In genomic region chr15:62758952-62759349, GRCh38 we compare ENCODE assay signal across 19 cellular contexts.
DNase-seq lines count a peak whose midpoint lies in the region; ATAC-seq, FAIRE-seq and TF ChIP-seq lines count a peak whose summit lies in the region.
"Had no signal": no experiment of that assay in that cellular context is flagged by ENCODE, and none has a peak within 500 bp of the region (broad histone marks: within the 10 kb centered on the region; RNA-seq: fewer than 3 reads in every experiment).

No MANE protein-coding gene starts in this region.

- TF ChIP-seq CTCF in A549 (IDR thresholded peaks at IDR 0.05), result no peak
- no peak for TF ChIP-seq CTCF in ascending aorta (IDR thresholded peaks at IDR 0.05)
- no peak for TF ChIP-seq CTCF in heart left ventricle (IDR thresholded peaks at IDR 0.05)
- TF ChIP-seq CTCF in gastrocnemius medialis (IDR thresholded peaks at IDR 0.05 in 4 of 5, conservative IDR thresholded peaks at IDR 0.05 in 1 of 5), result no peak

- H3K9me3 ChIP-seq in A549 (no peaks in the 10 kb centered on the region), ascending aorta (no peaks in the 10 kb centered on the region), heart left ventricle (no peaks in the 10 kb centered on the region), gastrocnemius medialis (no peaks in the 10 kb centered on the region)
- H3K9me3 ChIP-seq: mucosa of descending colon, prostate gland had no signal

- no peak for TF ChIP-seq RAD21 in A549 (conservative IDR thresholded peaks at IDR 0.05 in 1 of 2, IDR thresholded peaks at IDR 0.05 in 1 of 2)

- peaks cover 32% of the 10 kb centered on the region for H3K4me1 ChIP-seq in A549
- peaks cover 8 to 23% of the 10 kb centered on the region in 2 donors for H3K4me1 ChIP-seq in ascending aorta
- H3K4me1 ChIP-seq in heart left ventricle, result peaks cover 0 to 20% (median 14%) of the 10 kb centered on the region in 12 donors
- H3K4me1 ChIP-seq in gastrocnemius medialis, result no peaks in the 10 kb centered on the region
- H3K4me1 ChIP-seq: prostate gland had no signal

- peak overlapping the region; percentile 63; the same call in 1 of the 3 replicates for H3K4me2 ChIP-seq in A549

- CTCF ChIA-PET in A549 (lab: Yijun Ruan, JAX), result interaction anchor here (1.0 to 12.3 kb wide), 7 partner anchors 12 to 350 kb away, joined by 3 to 151 read pairs (median 3); no protein-coding TSS in a partner anchor

- POLR2A ChIA-PET in A549 (lab: Yijun Ruan, JAX), result no interaction called here

- no peak overlapping the region for H3K4me3 ChIP-seq in A549
- peak overlapping the region in 1 of 2 donors; percentile 29 for H3K4me3 ChIP-seq in ascending aorta
- H3K4me3 ChIP-seq in heart left ventricle, result peak overlapping the region in 1 of 12 donors; percentile 11
- H3K4me3 ChIP-seq in gastrocnemius medialis, result no peak overlapping the region
- H3K4me3 ChIP-seq: mucosa of descending colon, prostate gland had no signal

- TF ChIP-seq POLR2A in A549 (IDR thresholded peaks at IDR 0.05; ENCODE audit: low read length) (no peak), heart left ventricle (IDR thresholded peaks at IDR 0.05) (no peak), gastrocnemius medialis (IDR thresholded peaks at IDR 0.05) (no peak)

- peak overlapping the region in 1 of 2 experiments; percentile 57; a peak in 4 of 6 replicates for H3K27ac ChIP-seq in A549
- peak overlapping the region; percentile 74 to 78 for H3K27ac ChIP-seq in ascending aorta
- peak overlapping the region in 11 of 12 donors; percentile 0 to 64 (median 44) for H3K27ac ChIP-seq in heart left ventricle
- peak overlapping the region in 3 of 4 donors; percentile 42 to 66 (median 45) for H3K27ac ChIP-seq in gastrocnemius medialis

- DNase-seq in A549 (ENCODE audit: low read depth in 1 of 2, low spot score in 1 of 2) (no peak), ascending aorta (ENCODE audit: low spot score in 2 of 2) (no peak), heart left ventricle (no peak), gastrocnemius medialis (no peak), D341Med (ENCODE audit: low spot score) (no peak), SHP77 treated with DMSO at 0.1 percent for 48 hours (lab: John Stamatoyannopoulos, UW) (no peak)
- DNase-seq: activated T-cell treated with anti-CD3 and anti-CD28 coated beads, Interleukin-2, amount 50 U/mL, for 24 hours; foreskin melanocyte; GF-D8; KG1; NCI-H1417 treated with DMSO at 0.1 percent for 48 hours; NCI-H524 treated with DMSO at 0.1 percent for 48 hours; stimulated activated CD4-positive, alpha-beta T cell treated with anti-CD3 and anti-CD28 coated beads, Interleukin-1b, Interleukin-23, amount 100 ng/mL, for 48 hours had no signal

- peaks cover 31 to 37% of the 10 kb centered on the region in 2 donors for H3K36me3 ChIP-seq in ascending aorta
- peaks cover 0 to 63% (median 47%) of the 10 kb centered on the region in 9 donors for H3K36me3 ChIP-seq in heart left ventricle
- H3K36me3 ChIP-seq in gastrocnemius medialis, result peaks cover 0 to 15% of the 10 kb centered on the region in 2 donors

- no peak for TF ChIP-seq EP300 in A549 (IDR thresholded peaks at IDR 0.05)

- intact Hi-C loops in ascending aorta (cut with DNase I) (loop anchor here (2.0 kb wide), 1 partner anchor 16 kb away; no protein-coding TSS in a partner anchor), heart left ventricle (cut with DNase I) (no loop called here), gastrocnemius medialis (cut with DNase I; ENCODE audit: low total_unique reads) (no loop called here)

- FAIRE-seq in A549 (lab: Jason Lieb, UNC), result no peak
- FAIRE-seq: A204.1, GM19239 had no signal

- ATAC-seq in A549 (no peak), heart left ventricle (peak in 2 of 4 donors; percentile 11 to 42), gastrocnemius medialis (no peak), GM19395 (IDR thresholded peaks at IDR 0.05; ENCODE audit: unreplicated experiment) (no peak), HG03378 (IDR thresholded peaks at IDR 0.05; ENCODE audit: unreplicated experiment) (no peak)

- 94% methylated on average over 4 of the region's 4 CpGs for WGBS in A549 (ENCODE audit: missing lambda C conversion rate)
- 81 to 87% (median 83%) methylated on average over 4 of the region's 4 CpGs for WGBS in heart left ventricle, 4 donors

- in situ Hi-C loops in gastrocnemius medialis (cut with MboI; ENCODE audit: low sequenced_read_pairs in 4 of 4), result no loop called here

- H3K27me3 ChIP-seq in ascending aorta, result no peaks in the 10 kb centered on the region
- no peaks in the 10 kb centered on the region for H3K27me3 ChIP-seq in heart left ventricle
- no peaks in the 10 kb centered on the region for H3K27me3 ChIP-seq in gastrocnemius medialis

TF ChIP-seq in A549, 52 proteins besides CTCF, POLR2A, EP300 and RAD21:
- no peak for TF ChIP-seq HOXB5 (CRISPR knock-in tag; IDR thresholded peaks at IDR 0.05)
- TF ChIP-seq SMC3 (IDR thresholded peaks at IDR 0.05), result no peak
- no peak for TF ChIP-seq MAZ (IDR thresholded peaks at IDR 0.05; ENCODE audit: borderline replicate concordance, low read depth, low read length)
